8 cellular contexts compared by ENCODE assay signal in genomic region chr10:69408318-69409175, GRCh38. TPM values are rescaled to one million over a fixed set of nuclear protein-coding genes. Genes with fewer than 3 reads are reported as not detected.
A peak's percentile ranks its signal among the peaks of the same experiment; 100 is the strongest.
DNase-seq lines count a peak whose midpoint lies in the region; ATAC-seq and TF ChIP-seq lines count a peak whose summit lies in the region.

No MANE protein-coding gene starts in this region.

- CTCF ChIA-PET in CD8-positive, alpha-beta memory T cell (lab: Charles Lee), result interaction anchor here (0.6 to 3.3 kb wide), 22 partner anchors 10 to 453 kb away, joined by 3 to 41 read pairs (median 4); partner anchors contain the start of genes TACR2 and TSPAN15

- H3K4me3 ChIP-seq in CD8-positive, alpha-beta memory T cell (ENCODE audit: low read length), result no peak overlapping the region
- H3K4me3 ChIP-seq in dorsolateral prefrontal cortex, result peak overlapping the region; percentile 39 to 73 (median 59)

- no peaks in the 10 kb centered on the region for H3K9me3 ChIP-seq in CD8-positive, alpha-beta memory T cell (ENCODE audit: low read length)

- H3K27me3 Mint-ChIP-seq in CD8-positive, alpha-beta memory T cell, result peaks cover 0 to 3% of the 10 kb centered on the region in 2 donors

- peak; percentile 87 to 93 (median 88) for DNase-seq in CD8-positive, alpha-beta memory T cell
- peak; percentile 90 for DNase-seq in NCI-H748 (lab: John Stamatoyannopoulos, UW; ENCODE audit: unreplicated experiment)
- DNase-seq in activated CD4-positive, alpha-beta T cell treated with anti-CD3 and anti-CD28 coated beads, Interleukin-2, amount 50 U/mL, for 48 hours, result peak; percentile 88 to 90
- peak; percentile 79 to 96 (median 89) for DNase-seq in dorsolateral prefrontal cortex
- DNase-seq in lung microvascular endothelial cell (ENCODE audit: low read depth in 2 of 2), result peak; percentile 94
- peak; percentile 79 to 81 (median 79) for DNase-seq in stimulated activated CD4-positive, alpha-beta T cell treated with anti-CD3 and anti-CD28 coated beads, TNF-alpha, amount 100 ng/mL, for 4 hours (ENCODE audit: low read depth in 3 of 3)

- intact Hi-C loops in dorsolateral prefrontal cortex (cut with DNase I), result loop anchor here (2.0 to 10.0 kb wide), 4 partner anchors 99 to 284 kb away; partner anchors contain the start of genes FAM241B (in 1 of the 2) and VPS26A (in 1 of the 2)

- H3K27ac ChIP-seq in CD8-positive, alpha-beta memory T cell (ENCODE audit: low read depth, low read length), result peak overlapping the region; percentile 64
- peak overlapping the region in 58 of 59 donors; percentile 55 to 97 (median 84) for H3K27ac ChIP-seq in dorsolateral prefrontal cortex

- no peaks in the 10 kb centered on the region for H3K9me3 Mint-ChIP-seq in CD8-positive, alpha-beta memory T cell

- POLR2A ChIA-PET in CD8-positive, alpha-beta memory T cell (lab: Charles Lee), result interaction anchor here (0.6 to 0.8 kb wide), 4 partner anchors 10 to 179 kb away, joined by 3 to 4 read pairs (median 4); no protein-coding TSS in a partner anchor

- peak; percentile 29 to 93 (median 80) for TF ChIP-seq CTCF in dorsolateral prefrontal cortex (IDR thresholded peaks at IDR 0.05 in 54 of 56, conservative IDR thresholded peaks at IDR 0.05 in 2 of 56; ENCODE audit: low read depth in 1 of 56, partially characterized antibody in 56 of 56)

- H3K4me1 ChIP-seq in CD8-positive, alpha-beta memory T cell (ENCODE audit: insufficient read depth, low read length), result peaks cover 15% of the 10 kb centered on the region

- H3K4me1 Mint-ChIP-seq in CD8-positive, alpha-beta memory T cell, result peaks cover 11 to 26% (median 19%) of the 10 kb centered on the region in 3 donors

- no peaks in the 10 kb centered on the region for H3K36me3 ChIP-seq in CD8-positive, alpha-beta memory T cell (ENCODE audit: insufficient read depth, low read length)

- H3K27me3 ChIP-seq in CD8-positive, alpha-beta memory T cell (ENCODE audit: insufficient read depth, low read length, poor library complexity, severe bottlenecking), result no peaks in the 10 kb centered on the region
- H3K27me3 ChIP-seq in dorsolateral prefrontal cortex, result no peaks in the 10 kb centered on the region

- H3K27ac Mint-ChIP-seq in CD8-positive, alpha-beta memory T cell, result peak overlapping the region; percentile 63 to 94 (median 88)

- ATAC-seq in GM19397 (IDR thresholded peaks at IDR 0.05; ENCODE audit: unreplicated experiment) (peak; percentile 77), HG03558 (IDR thresholded peaks at IDR 0.05; ENCODE audit: extremely low read depth, unreplicated experiment) (peak; percentile 72)

- H3K36me3 Mint-ChIP-seq in CD8-positive, alpha-beta memory T cell, result peaks cover 0 to 11% (median 2%) of the 10 kb centered on the region in 3 donors

- H3K4me3 Mint-ChIP-seq in CD8-positive, alpha-beta memory T cell, result peak overlapping the region in 6 of 7 donors; percentile 60 to 80 (median 74)

RNA-seq across cellular contexts. Expression of gene TACR2, which starts 8.2 kb away (rescaled TPM):
- total RNA-seq in CD8-positive, alpha-beta memory T cell, result not detected
- not detected for polyA plus RNA-seq in CD8-positive, alpha-beta memory T cell
- 1 to 10 TPM in 27 of 120 experiments, under 1 TPM in 86, not detected in 7; 0.20 to 2.4 (median 0.75) TPM for total RNA-seq in dorsolateral prefrontal cortex
- 0.60 TPM in 1 of 2 replicates, not detected in the other for total RNA-seq in lung microvascular endothelial cell

RNA-seq across cellular contexts. Expression of gene TSPAN15, which starts 42.7 kb away (rescaled TPM):
- total RNA-seq in CD8-positive, alpha-beta memory T cell, result 1 to 10 TPM; 1.4 to 2.4 TPM
- 20.2 TPM for polyA plus RNA-seq in CD8-positive, alpha-beta memory T cell
- total RNA-seq in dorsolateral prefrontal cortex, result 100 to 1,000 TPM in 10 of 120 experiments, 10 to 100 TPM in 109, 1 to 10 TPM in 1; 8.7 to 188 (median 44.2) TPM
- total RNA-seq in lung microvascular endothelial cell, result 49.2 and 118 TPM in 2 replicates
